Comparison of ENCODE assay signal across 34 cellular contexts in genomic region chr10:91082447-91082846, GRCh38.
"Had no signal": no experiment of that assay in that cellular context is flagged by ENCODE, and none has a peak within 500 bp of the region (broad histone marks: within the 10 kb centered on the region; RNA-seq: fewer than 3 reads in every experiment).

No MANE protein-coding gene starts in this region.

- H3K36me3 Mint-ChIP-seq: activated CD4-positive, alpha-beta memory T cell treated with anti-CD3 and anti-CD28 coated beads for 36 hours; activated naive CD4-positive, alpha-beta T cell treated with anti-CD3 and anti-CD28 coated beads, Interleukin-2, amount 50 U/mL, for 72 hours had no signal

- H3K27ac Mint-ChIP-seq: activated B cell treated with CpG ODN at 0.5 μM for 24 hours; activated CD4-positive, alpha-beta memory T cell treated with anti-CD3 and anti-CD28 coated beads for 36 hours; activated naive CD4-positive, alpha-beta T cell treated with anti-CD3 and anti-CD28 coated beads for 36 hours; activated naive CD4-positive, alpha-beta T cell treated with anti-CD3 and anti-CD28 coated beads, Interleukin-2, amount 50 U/mL, for 72 hours; activated T-helper 1 cell treated with anti-CD3 and anti-CD28 coated beads, Interleukin-12 subunit alpha, Interleukin-12 subunit beta, Interleukin-2, Interleukin-4 antibody, amounts not matched to agents 30 ng/mL and 10 ng/mL and 1 ng/mL, durations not matched to agents 14 hours and 24 hours and 36 hours had no signal

- H3K4me1 ChIP-seq: breast epithelium had no signal

- H3K4me1 Mint-ChIP-seq: activated B cell treated with CpG ODN at 0.5 μM for 24 hours had no signal

- DNase-seq: activated B cell treated with CpG ODN at 0.5 μM for 24 hours; activated CD4-positive, alpha-beta memory T cell treated with anti-CD3 and anti-CD28 coated beads for 36 hours; activated CD4-positive, alpha-beta T cell treated with anti-CD3 and anti-CD28 coated beads for 4 hours; activated CD4-positive, alpha-beta T cell treated with anti-CD3 and anti-CD28 coated beads, Interleukin-2, amount 50 U/mL, for 1 hour; activated CD4-positive, CD25-positive, alpha-beta regulatory T cell treated with anti-CD3 and anti-CD28 coated beads, Interleukin-2, amount 50 U/mL, for 72 hours; activated CD8-positive, alpha-beta memory T cell treated with anti-CD3 and anti-CD28 coated beads, Interleukin-2, amount 50 U/mL, for 4 hours; activated gamma-delta T cell treated with Interleukin-2 at 50 U/mL for 16 hours; activated naive CD4-positive, alpha-beta T cell treated with anti-CD3 and anti-CD28 coated beads for 36 hours; activated T-cell treated with anti-CD3 and anti-CD28 coated beads for 4 hours; activated T-cell treated with anti-CD3 and anti-CD28 coated beads, Interleukin-2, amount 50 U/mL, for 4 hours; adrenal gland; body of pancreas; MM.1S; MV-4-11; NCI-H1092; NCI-H1436 treated with DMSO at 0.1 percent for 48 hours; NCI-H1694 treated with DMSO at 0.1 percent for 48 hours; NCI-H2029; NCI-H345; NCI-H524 treated with DMSO at 0.1 percent for 48 hours; NK-92 treated with Interleukin-12 subunit alpha and Interleukin-12 subunit beta, amount 100 ng/mL, for 24 hours; PC-3; Peyer's patch; SIG-M5; SW 1271; T-helper 1 cell; T-helper 2 cell; T-helper 9 cell had no signal

- H3K27me3 Mint-ChIP-seq: activated B cell treated with CpG ODN at 0.5 μM for 24 hours had no signal

- H3K9me3 Mint-ChIP-seq: activated B cell treated with CpG ODN at 0.5 μM for 24 hours; activated CD4-positive, alpha-beta memory T cell treated with anti-CD3 and anti-CD28 coated beads for 36 hours; activated naive CD4-positive, alpha-beta T cell treated with anti-CD3 and anti-CD28 coated beads for 36 hours; activated naive CD4-positive, alpha-beta T cell treated with anti-CD3 and anti-CD28 coated beads, Interleukin-2, amount 50 U/mL, for 72 hours; activated T-cell treated with anti-CD3 and anti-CD28 coated beads, Interleukin-2, amount 50 U/mL, for 4 hours; activated T-helper 1 cell treated with anti-CD3 and anti-CD28 coated beads, Interleukin-12 subunit alpha, Interleukin-12 subunit beta, Interleukin-2, Interleukin-4 antibody, amounts not matched to agents 30 ng/mL and 10 ng/mL and 1 ng/mL, durations not matched to agents 14 hours and 24 hours and 36 hours had no signal

- H3K27me3 ChIP-seq: adrenal gland, body of pancreas, breast epithelium, Peyer's patch had no signal

- H3K4me3 ChIP-seq: adrenal gland, body of pancreas, breast epithelium, Peyer's patch had no signal

- H3K36me3 ChIP-seq: adrenal gland, breast epithelium, Peyer's patch had no signal

- ATAC-seq: activated naive CD4-positive, alpha-beta T cell treated with anti-CD3 and anti-CD28 coated beads, Interleukin-2, amount 50 U/mL, for 72 hours; activated T-cell treated with anti-CD3 and anti-CD28 coated beads, Interleukin-2, amount 50 U/mL, for 4 hours; body of pancreas; PC-3; Right ventricle myocardium inferior had no signal

- H3K9me3 ChIP-seq: adrenal gland, body of pancreas, breast epithelium, Peyer's patch had no signal

- H3K4me3 Mint-ChIP-seq: activated B cell treated with CpG ODN at 0.5 μM for 24 hours; activated CD4-positive, alpha-beta memory T cell treated with anti-CD3 and anti-CD28 coated beads for 36 hours; activated naive CD4-positive, alpha-beta T cell treated with anti-CD3 and anti-CD28 coated beads for 36 hours; activated T-cell treated with anti-CD3 and anti-CD28 coated beads, Interleukin-2, amount 50 U/mL, for 4 hours; activated T-helper 1 cell treated with anti-CD3 and anti-CD28 coated beads, Interleukin-12 subunit alpha, Interleukin-12 subunit beta, Interleukin-2, Interleukin-4 antibody, amounts not matched to agents 30 ng/mL and 10 ng/mL and 1 ng/mL, durations not matched to agents 14 hours and 24 hours and 36 hours had no signal

- H3K27ac ChIP-seq: adrenal gland, body of pancreas, breast epithelium, Peyer's patch, RWPE1, VCaP had no signal
